In genomic region chr10:51675088-51675487, GRCh38 we compare ENCODE assay signal across 25 cellular contexts.
"Had no signal": no experiment of that assay in that cellular context is flagged by ENCODE, and none has a peak within 500 bp of the region (broad histone marks: within the 10 kb centered on the region; RNA-seq: fewer than 3 reads in every experiment).

No MANE protein-coding gene starts in this region.

- H3K4me3 ChIP-seq: colonic mucosa, dorsolateral prefrontal cortex, mucosa of descending colon, right lobe of liver, skin epidermis, thoracic aorta had no signal

- H3K4me1 ChIP-seq: colonic mucosa, right lobe of liver had no signal

- H3K9me3 ChIP-seq: colonic mucosa, right lobe of liver, thoracic aorta had no signal

- H3K36me3 ChIP-seq: colonic mucosa, right lobe of liver, thoracic aorta had no signal

- H3K27ac ChIP-seq: colonic mucosa, dorsolateral prefrontal cortex, right lobe of liver, skin epidermis, thoracic aorta had no signal

- H3K27me3 ChIP-seq: colonic mucosa, dorsolateral prefrontal cortex, right lobe of liver had no signal

- DNase-seq: activated CD4-positive, alpha-beta memory T cell treated with anti-CD3 and anti-CD28 coated beads for 36 hours; activated CD4-positive, alpha-beta T cell treated with anti-CD3 and anti-CD28 coated beads, Interleukin-2, amount 10 ng/mL, durations not matched to agents 24 days and 14 days; activated CD4-positive, CD25-positive, alpha-beta regulatory T cell treated with anti-CD3 and anti-CD28 coated beads, Interleukin-2, amount 50 U/mL, for 72 hours; activated CD8-positive, alpha-beta memory T cell treated with anti-CD3 and anti-CD28 coated beads, Interleukin-2, amount 50 U/mL, for 4 hours; activated effector memory CD4-positive, alpha-beta T cell treated with anti-CD3 and anti-CD28 coated beads, Interleukin-2, amount 50 U/mL, for 16 hours; activated naive CD4-positive, alpha-beta T cell treated with anti-CD3 and anti-CD28 coated beads, Interleukin-2, amount 10 ng/mL, durations not matched to agents 7 days and 5 days; activated naive CD8-positive, alpha-beta T cell treated with anti-CD3 and anti-CD28 coated beads, Interleukin-2, amount 10 ng/mL, durations not matched to agents 7 days and 5 days; activated T-cell treated with anti-CD3 and anti-CD28 coated beads, Interleukin-2, amount 50 U/mL, for 1 hour; colonic mucosa; dorsolateral prefrontal cortex; effector memory CD4-positive, alpha-beta T cell; head of caudate nucleus; hippocampal formation; left cardiac atrium; left ventricle myocardium superior; mucosa of descending colon; posterior cingulate gyrus; right lobe of liver; stimulated activated CD4-positive, alpha-beta T cell treated with anti-CD3 and anti-CD28 coated beads, Interleukin-12 subunit alpha, Interleukin-12 subunit beta, amount 100 ng/mL, for 4 hours; stimulated activated CD4-positive, alpha-beta T cell treated with anti-CD3 and anti-CD28 coated beads, Interleukin-4, amount 100 ng/mL, for 1 hour; stimulated activated naive CD8-positive, alpha-beta T cell treated with anti-CD3 and anti-CD28 coated beads, Interleukin-15, Interleukin-2, amounts not matched to agents 100 U/mL and 50 U/mL, for 24 hours; T-helper 2 cell had no signal

- ATAC-seq: left cardiac atrium; left ventricle myocardium superior; mucosa of descending colon; natural killer cell treated with Interleukin-12 subunit alpha and Interleukin-12 subunit beta and Interleukin-15 and Interleukin-18, amount 100 ng/mL, for 72 hours; right lobe of liver; stimulated activated naive CD8-positive, alpha-beta T cell treated with anti-CD3 and anti-CD28 coated beads, Interleukin-15, Interleukin-2, amounts not matched to agents 100 U/mL and 50 U/mL, for 24 hours had no signal
